Comparison of ENCODE assay signal across 1 cellular context in genomic region chr16:12028220-12028619, GRCh38.
TF ChIP-seq lines count a peak whose summit lies in the region.

No MANE protein-coding gene starts in this region.

TF ChIP-seq in K562, 482 proteins besides CTCF, POLR2A, EP300 and RAD21:
- TF ChIP-seq ZFP1 (CRISPR knock-in tag; IDR thresholded peaks at IDR 0.05), result no peak
- TF ChIP-seq BCOR (IDR thresholded peaks at IDR 0.05), result peak; percentile 4; the same call in 1 of the 2 replicates
- TF ChIP-seq ZNF121 (CRISPR knock-in tag; conservative IDR thresholded peaks at IDR 0.05), result peak; percentile 74
- peak; percentile 35 for TF ChIP-seq RBM25 (IDR thresholded peaks at IDR 0.05; ENCODE audit: low read depth, low read length, severe bottlenecking)
- TF ChIP-seq, protein P1, sequence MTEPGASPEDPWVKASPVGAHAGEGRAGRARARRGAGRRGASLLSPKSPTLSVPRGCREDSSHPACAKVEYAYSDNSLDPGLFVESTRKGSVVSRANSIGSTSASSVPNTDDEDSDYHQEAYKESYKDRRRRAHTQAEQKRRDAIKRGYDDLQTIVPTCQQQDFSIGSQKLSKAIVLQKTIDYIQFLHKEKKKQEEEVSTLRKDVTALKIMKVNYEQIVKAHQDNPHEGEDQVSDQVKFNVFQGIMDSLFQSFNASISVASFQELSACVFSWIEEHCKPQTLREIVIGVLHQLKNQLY (CRISPR knock-in tag; conservative IDR thresholded peaks at IDR 0.05), result no peak
TF ChIP-seq in K562: peak in this region for 3.
